In the genomic region with DNA sequence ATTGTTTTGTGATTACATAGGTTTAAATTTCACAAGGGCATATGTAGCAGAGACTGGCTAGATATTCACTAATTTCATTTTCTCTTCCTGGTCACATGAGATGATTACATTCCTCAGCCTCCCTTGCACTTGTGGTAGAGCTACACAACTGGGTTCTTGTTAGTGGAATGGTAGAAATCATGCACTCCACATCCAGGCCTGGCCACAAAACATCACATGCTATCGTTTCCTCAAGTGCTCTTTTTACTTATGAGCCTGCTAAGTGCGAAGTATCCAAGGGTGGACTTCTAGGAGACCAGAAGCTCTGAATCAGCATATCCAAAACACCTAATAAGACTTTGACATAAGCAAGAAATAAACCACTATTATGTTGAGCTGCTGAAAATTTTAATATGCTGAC, we compare ENCODE assay signal across 32 cellular contexts. TPM values are rescaled to one million over a fixed set of nuclear protein-coding genes. Genes with fewer than 3 reads are reported as not detected.
"Had no signal": no experiment of that assay in that cellular context is flagged by ENCODE, and none has a peak within 500 bp of the region (broad histone marks: within the 10 kb centered on the region; RNA-seq: fewer than 3 reads in every experiment).

No MANE protein-coding gene starts in this region.

- H3K27me3 ChIP-seq: brain microvascular endothelial cell, colonic mucosa, esophagus squamous epithelium had no signal

- H3K9me3 ChIP-seq: colonic mucosa, esophagus squamous epithelium had no signal

- FAIRE-seq: astrocyte, endometrium, endothelial cell of umbilical vein, frontal cortex had no signal

- H3K4me1 ChIP-seq: colonic mucosa, esophagus squamous epithelium had no signal

- H3K27ac ChIP-seq: brain microvascular endothelial cell, colonic mucosa, epithelial cell of prostate, esophagus squamous epithelium, WERI-Rb-1 had no signal

- H3K36me3 ChIP-seq: brain microvascular endothelial cell, colonic mucosa, esophagus squamous epithelium, WERI-Rb-1 had no signal

- H3K4me3 ChIP-seq: colonic mucosa, esophagus squamous epithelium had no signal

- ATAC-seq: activated CD4-positive, CD25-positive, alpha-beta regulatory T cell treated with anti-CD3 and anti-CD28 coated beads, Interleukin-2, amount 50 U/mL, for 24 hours; activated CD8-positive, alpha-beta T cell treated with anti-CD3 and anti-CD28 coated beads for 36 hours; activated T-cell treated with anti-CD3 and anti-CD28 coated beads, Interleukin-2, amount 50 U/mL, for 4 hours; activated T-helper 17 cell treated with anti-CD3 and anti-CD28 coated beads, Interleukin-2, amount 50 U/mL, for 72 hours had no signal

- DNase-seq: activated B cell treated with CpG ODN at 0.5 μM for 24 hours; activated CD4-positive, alpha-beta T cell treated with anti-CD3 and anti-CD28 coated beads for 48 hours; activated CD4-positive, alpha-beta T cell treated with anti-CD3 and anti-CD28 coated beads, Interleukin-2, amount 50 U/mL, for 1 hour; activated CD4-positive, alpha-beta T cell treated with anti-CD3 and anti-CD28 coated beads, Interleukin-2, amount 50 U/mL, for 48 hours; activated CD8-positive, alpha-beta memory T cell treated with anti-CD3 and anti-CD28 coated beads for 24 hours; activated CD8-positive, alpha-beta T cell treated with anti-CD3 and anti-CD28 coated beads for 36 hours; activated effector memory CD4-positive, alpha-beta T cell treated with Interleukin-2 at 50 U/mL for 16 hours; activated gamma-delta T cell treated with Interleukin-2 at 50 U/mL for 16 hours; activated naive CD4-positive, alpha-beta T cell treated with anti-CD3 and anti-CD28 coated beads, Interleukin-2, amount 50 U/mL, for 16 hours; activated naive CD4-positive, alpha-beta T cell treated with Interleukin-2 at 50 U/mL for 16 hours; activated T-cell treated with anti-CD3 and anti-CD28 coated beads, Interleukin-2, amount 50 U/mL, for 4 hours; amniotic stem cell; anterior cingulate cortex; brain microvascular endothelial cell; caudate nucleus; colonic mucosa; effector CD8-positive, alpha-beta T cell; esophagus squamous epithelium; head of caudate nucleus; T1000; WERI-Rb-1 had no signal

RNA-seq across cellular contexts. Expression of gene HPGDS, which starts 26.4 kb away (rescaled TPM):
- total RNA-seq: activated B cell treated with CpG ODN at 0.5 μM for 24 hours; activated CD8-positive, alpha-beta T cell treated with anti-CD3 and anti-CD28 coated beads for 36 hours; astrocyte; chondrocyte; dermis microvascular lymphatic vessel endothelial cell; endothelial cell of umbilical vein; fibroblast of lung; fibroblast of villous mesenchyme had no signal
- polyA plus RNA-seq: endothelial cell of umbilical vein, fibroblast of lung had no signal
